In genomic region chr3:59300727-59301134, GRCh38 we compare ENCODE assay signal across 21 cellular contexts.
DNase-seq lines count a peak whose midpoint lies in the region; ATAC-seq and TF ChIP-seq lines count a peak whose summit lies in the region.
"Had no signal": no experiment of that assay in that cellular context is flagged by ENCODE, and none has a peak within 500 bp of the region (broad histone marks: within the 10 kb centered on the region; RNA-seq: fewer than 3 reads in every experiment).

No MANE protein-coding gene starts in this region.

- H3K27ac ChIP-seq in epithelial cell of prostate = peak overlapping the region; percentile 86
- no peak overlapping the region for H3K27ac ChIP-seq in trophoblast cell (ENCODE audit: low read depth, low read length)
- H3K27ac ChIP-seq: BLaER1, body of pancreas, esophagus muscularis mucosa, psoas muscle, WERI-Rb-1 had no signal

- no peak overlapping the region for H3K14ac ChIP-seq in trophoblast cell (ENCODE audit: low read length)

- no peak overlapping the region for H3K4ac ChIP-seq in trophoblast cell (ENCODE audit: low read depth, low read length)

- no peaks in the 10 kb centered on the region for H3K36me3 Mint-ChIP-seq in activated CD4-positive, alpha-beta T cell treated with anti-CD3 and anti-CD28 coated beads, Interleukin-2, amount 10 ng/mL, durations not matched to agents 24 days and 14 days (ENCODE audit: low read depth)
- no peaks in the 10 kb centered on the region for H3K36me3 Mint-ChIP-seq in Calu3 (ENCODE audit: insufficient read depth, unreplicated experiment)

- no peak overlapping the region for H3K4me3 Mint-ChIP-seq in activated CD4-positive, alpha-beta T cell treated with anti-CD3 and anti-CD28 coated beads, Interleukin-2, amount 10 ng/mL, durations not matched to agents 24 days and 14 days
- H3K4me3 Mint-ChIP-seq in Calu3 (ENCODE audit: low read depth, unreplicated experiment) = no peak overlapping the region
- H3K4me3 Mint-ChIP-seq: activated CD4-positive, alpha-beta memory T cell treated with anti-CD3 and anti-CD28 coated beads, Interleukin-2, amount 10 ng/mL, durations not matched to agents 7 days and 5 days; naive thymus-derived CD8-positive, alpha-beta T cell had no signal

- no peak for ATAC-seq in HG02571 (IDR thresholded peaks at IDR 0.05; ENCODE audit: unreplicated experiment)
- ATAC-seq: body of pancreas, psoas muscle had no signal

- H2AK5ac ChIP-seq in trophoblast cell (ENCODE audit: low read length) = no peak overlapping the region

- H4K8ac ChIP-seq in trophoblast cell (ENCODE audit: low read depth, low read length) = no peak overlapping the region

- H3K4me3 ChIP-seq in trophoblast cell (ENCODE audit: low read depth, low read length) = no peak overlapping the region
- H3K4me3 ChIP-seq: BLaER1, body of pancreas, esophagus muscularis mucosa, psoas muscle had no signal

- H3K9ac ChIP-seq in trophoblast cell (ENCODE audit: low read length) = no peak overlapping the region
- H3K9ac ChIP-seq: BLaER1 had no signal

- H2BK12ac ChIP-seq in trophoblast cell (ENCODE audit: low read length) = no peak overlapping the region

- DNase-seq in activated CD4-positive, alpha-beta T cell treated with anti-CD3 and anti-CD28 coated beads, Interleukin-2, amount 10 ng/mL, durations not matched to agents 24 days and 14 days = no peak
- DNase-seq in activated CD4-positive, alpha-beta T cell treated with anti-CD3 and anti-CD28 coated beads, Interleukin-2, amount 50 U/mL, for 4 hours = no peak
- peak; percentile 91 for DNase-seq in SKM-1 (lab: John Stamatoyannopoulos, UW; ENCODE audit: unreplicated experiment)
- DNase-seq in epithelial cell of prostate (ENCODE audit: low read depth, low spot score) = peak; percentile 73
- no peak for DNase-seq in trophoblast cell
- DNase-seq in Calu3 = no peak
- DNase-seq in NCI-H1417 treated with DMSO at 0.1 percent for 48 hours (lab: John Stamatoyannopoulos, UW) = no peak
- DNase-seq: 8988T; activated CD4-positive, alpha-beta memory T cell treated with anti-CD3 and anti-CD28 coated beads, Interleukin-2, amount 10 ng/mL, durations not matched to agents 7 days and 5 days; activated naive CD4-positive, alpha-beta T cell treated with anti-CD3 and anti-CD28 coated beads, Interleukin-2, amount 50 U/mL, for 16 hours; activated T-cell treated with anti-CD3 and anti-CD28 coated beads, Interleukin-2, amount 50 U/mL, for 1 hour; cortex of kidney; DMS153; naive thymus-derived CD8-positive, alpha-beta T cell; NCI-H1417; psoas muscle; WERI-Rb-1 had no signal

- no peak overlapping the region for H4K91ac ChIP-seq in trophoblast cell (ENCODE audit: low read depth, low read length)

- intact Hi-C loops in activated CD4-positive, alpha-beta T cell treated with anti-CD3 and anti-CD28 coated beads, Interleukin-2, amount 10 ng/mL, durations not matched to agents 24 days and 14 days (cut with micrococcal nuclease) = no loop called here
- intact Hi-C loops in Calu3 (cut with micrococcal nuclease; ENCODE audit: unreplicated experiment) = no loop called here

- H3K27me3 ChIP-seq in trophoblast cell (ENCODE audit: insufficient read depth, low read length) = no peaks in the 10 kb centered on the region
- H3K27me3 ChIP-seq: BLaER1, body of pancreas, esophagus muscularis mucosa had no signal

- H2BK120ac ChIP-seq in trophoblast cell (ENCODE audit: insufficient read depth, low read length, poor library complexity) = no peak overlapping the region

- peaks cover under 1% of the 10 kb centered on the region for H3K9me3 ChIP-seq in trophoblast cell (ENCODE audit: insufficient read depth, low read depth, low read length)
- H3K9me3 ChIP-seq: body of pancreas, esophagus muscularis mucosa, psoas muscle had no signal

- H3K4me2 ChIP-seq in trophoblast cell (ENCODE audit: low read length) = no peak overlapping the region
- H3K4me2 ChIP-seq: BLaER1 had no signal

- no peak overlapping the region for H2BK5ac ChIP-seq in trophoblast cell (ENCODE audit: low read depth, low read length, poor library complexity)

- no peak overlapping the region for H3K18ac ChIP-seq in trophoblast cell (ENCODE audit: low read length)

- no peak for TF ChIP-seq CTCF in Calu3 (IDR thresholded peaks at IDR 0.05; ENCODE audit: unreplicated experiment)

- H3K9me3 Mint-ChIP-seq in activated CD4-positive, alpha-beta T cell treated with anti-CD3 and anti-CD28 coated beads, Interleukin-2, amount 10 ng/mL, durations not matched to agents 24 days and 14 days = peaks cover 18% of the 10 kb centered on the region
- H3K9me3 Mint-ChIP-seq in Calu3 (ENCODE audit: low read depth, unreplicated experiment) = no peaks in the 10 kb centered on the region

- H3K4me1 Mint-ChIP-seq in activated CD4-positive, alpha-beta T cell treated with anti-CD3 and anti-CD28 coated beads, Interleukin-2, amount 10 ng/mL, durations not matched to agents 24 days and 14 days = peaks cover 2% of the 10 kb centered on the region
- H3K4me1 Mint-ChIP-seq in Calu3 (ENCODE audit: low read depth, unreplicated experiment) = no peaks in the 10 kb centered on the region

- no peaks in the 10 kb centered on the region for H3K27me3 Mint-ChIP-seq in activated CD4-positive, alpha-beta T cell treated with anti-CD3 and anti-CD28 coated beads, Interleukin-2, amount 10 ng/mL, durations not matched to agents 24 days and 14 days
- H3K27me3 Mint-ChIP-seq in Calu3 (ENCODE audit: unreplicated experiment) = peaks cover 7% of the 10 kb centered on the region
- H3K27me3 Mint-ChIP-seq: activated CD4-positive, alpha-beta memory T cell treated with anti-CD3 and anti-CD28 coated beads, Interleukin-2, amount 10 ng/mL, durations not matched to agents 7 days and 5 days; naive thymus-derived CD8-positive, alpha-beta T cell had no signal

- BruUV-seq in Calu3 (replicated peaks; lab: Mats Ljungman, UMichigan) = no TSS peak

- peak overlapping the region; percentile 95 for H3K23ac ChIP-seq in trophoblast cell (ENCODE audit: low read length)

- no peaks in the 10 kb centered on the region for H3K4me1 ChIP-seq in trophoblast cell (ENCODE audit: control insufficient read depth in 1 of 2, insufficient read depth in 2 of 2, low read length in 2 of 2)
- H3K4me1 ChIP-seq: BLaER1, body of pancreas, esophagus muscularis mucosa, psoas muscle had no signal

- H4K12ac ChIP-seq in trophoblast cell (ENCODE audit: low read depth, low read length) = no peak overlapping the region

- no peaks in the 10 kb centered on the region for H3K79me2 ChIP-seq in trophoblast cell (ENCODE audit: control insufficient read depth, insufficient read depth, low read length, poor library complexity)

- CTCF ChIA-PET in Calu3 (lab: Charles Lee) = no interaction called here

- WGBS in trophoblast cell (ENCODE audit: extremely low coverage, insufficient coverage, insufficient read length) = no CpG with 5 or more reads among the region's 1 CpG

- peak overlapping the region; percentile 8 for H3K27ac Mint-ChIP-seq in activated CD4-positive, alpha-beta T cell treated with anti-CD3 and anti-CD28 coated beads, Interleukin-2, amount 10 ng/mL, durations not matched to agents 24 days and 14 days
- H3K27ac Mint-ChIP-seq in Calu3 (ENCODE audit: unreplicated experiment) = no peak overlapping the region
- H3K27ac Mint-ChIP-seq: activated CD4-positive, alpha-beta memory T cell treated with anti-CD3 and anti-CD28 coated beads, Interleukin-2, amount 10 ng/mL, durations not matched to agents 7 days and 5 days had no signal

- H3K79me1 ChIP-seq in trophoblast cell (ENCODE audit: low read length) = no peaks in the 10 kb centered on the region

- no peaks in the 10 kb centered on the region for H3K36me3 ChIP-seq in trophoblast cell (ENCODE audit: control insufficient read depth in 1 of 2, insufficient read depth in 2 of 2, low read length in 2 of 2)
- H3K36me3 ChIP-seq: BLaER1, esophagus muscularis mucosa, WERI-Rb-1 had no signal

- no peak overlapping the region for H2AFZ ChIP-seq in trophoblast cell (ENCODE audit: insufficient read depth, low read length, poor library complexity)

Comparison
In these comparisons a context has a peak if more than half of its experiments do, and no peak if none do; other contexts are left out.
1. DNase-seq: peak in SKM-1 (single experiment) and epithelial cell of prostate (single experiment); none in activated CD4-positive, alpha-beta T cell treated with anti-CD3 and anti-CD28 coated beads, Interleukin-2, amount 10 ng/mL, durations not matched to agents 24 days and 14 days (single experiment), activated CD4-positive, alpha-beta T cell treated with anti-CD3 and anti-CD28 coated beads, Interleukin-2, amount 50 U/mL, for 4 hours (0 of 2), trophoblast cell (0 of 2), Calu3 (single experiment) and NCI-H1417 treated with DMSO at 0.1 percent for 48 hours (single experiment).